10 cellular contexts compared by ENCODE assay signal in the genomic region with DNA sequence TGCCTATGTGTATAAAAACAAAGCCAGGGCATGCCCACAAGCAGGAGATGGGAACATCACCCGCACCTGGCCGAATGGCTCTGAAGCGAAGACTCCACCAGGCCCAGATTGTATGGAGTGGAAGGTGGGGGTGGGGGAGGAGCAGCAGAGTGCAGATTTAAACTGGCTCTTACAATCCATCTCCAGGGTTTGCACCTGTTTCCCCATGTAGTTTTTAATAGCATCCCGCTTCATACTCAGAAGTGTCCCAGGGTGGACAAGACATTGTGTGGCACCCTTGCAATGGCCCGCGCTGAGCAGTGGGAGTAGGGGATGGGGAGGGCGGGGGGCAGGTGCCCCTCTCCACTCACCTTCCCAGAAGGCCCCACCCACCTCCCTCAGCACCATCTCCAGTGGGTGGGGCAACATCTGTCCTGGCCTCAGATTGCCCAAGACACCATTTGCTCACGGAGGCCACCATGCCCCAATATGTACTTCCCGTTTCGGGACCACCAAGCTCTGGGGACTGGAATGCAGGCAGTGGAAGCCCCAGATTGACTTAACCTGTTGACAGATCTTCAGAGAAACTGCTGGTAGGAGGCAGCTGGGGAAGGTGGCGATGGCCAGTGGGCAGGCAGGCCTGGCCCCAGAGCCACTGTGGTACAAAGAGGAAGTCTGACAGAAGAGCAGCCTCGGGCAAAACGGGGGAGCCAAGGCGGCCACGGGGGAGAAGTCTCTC. TPM values are rescaled to one million over a fixed set of nuclear protein-coding genes. Genes with fewer than 3 reads are reported as not detected.
A peak's percentile ranks its signal among the peaks of the same experiment; 100 is the strongest.
DNase-seq lines count a peak whose midpoint lies in the region; ATAC-seq and TF ChIP-seq lines count a peak whose summit lies in the region.
"Had no signal": no experiment of that assay in that cellular context is flagged by ENCODE, and none has a peak within 500 bp of the region (broad histone marks: within the 10 kb centered on the region; RNA-seq: fewer than 3 reads in every experiment).

No MANE protein-coding gene starts in this region.

- DNase-seq in breast epithelium (ENCODE audit: low spot score in 2 of 2) (no peak), MCF 10A (ENCODE audit: unreplicated experiment) (no peak), WTC11 (ENCODE audit: low spot score) (no peak), left ventricle myocardium superior (peak; percentile 45), transverse colon (no peak), SJCRH30 (no peak)
- no peak for DNase-seq in activated effector memory CD4-positive, alpha-beta T cell treated with Interleukin-2 at 50 U/mL for 16 hours

- intact Hi-C loops in breast epithelium (cut with DNase I; ENCODE audit: low total_unique reads), result no loop called here
- intact Hi-C loops in MCF 10A (cut with micrococcal nuclease), result no loop called here
- intact Hi-C loops in left ventricle myocardium superior (cut with micrococcal nuclease), result no loop called here
- intact Hi-C loops in transverse colon (cut with DNase I; ENCODE audit: low total_unique reads), result no loop called here

- CTCF ChIA-PET in MCF 10A (lab: Yijun Ruan, JAX), result interaction anchor here (0.7 kb wide), 1 partner anchor 10 kb away, joined by 3 read pairs; no protein-coding TSS in a partner anchor
- CTCF ChIA-PET in WTC11 (lab: Charles Lee), result no interaction called here

- H3K36me3 Mint-ChIP-seq in MCF 10A (ENCODE audit: insufficient read depth, unreplicated experiment), result no peaks in the 10 kb centered on the region
- H3K36me3 Mint-ChIP-seq in WTC11, result no peaks in the 10 kb centered on the region

- H3K27me3 Mint-ChIP-seq in MCF 10A (ENCODE audit: insufficient read depth, unreplicated experiment), result no peaks in the 10 kb centered on the region
- H3K27me3 Mint-ChIP-seq in WTC11 (ENCODE audit: low read depth), result no peaks in the 10 kb centered on the region

- H3K4me3 Mint-ChIP-seq in MCF 10A (ENCODE audit: unreplicated experiment) (no peak overlapping the region), WTC11 (no peak overlapping the region)

- peaks cover 14% of the 10 kb centered on the region in 2 donors for H3K4me1 ChIP-seq in breast epithelium
- H3K4me1 ChIP-seq in transverse colon, result peaks cover 56 to 75% (median 64%) of the 10 kb centered on the region in 4 donors
- no peaks in the 10 kb centered on the region; the same call in 1 of the 2 replicates for H3K4me1 ChIP-seq in SJCRH30

- H3K4me1 Mint-ChIP-seq in MCF 10A (ENCODE audit: insufficient read depth, unreplicated experiment) (no peaks in the 10 kb centered on the region), WTC11 (peaks cover 25% of the 10 kb centered on the region)

- TF ChIP-seq CTCF in breast epithelium (IDR thresholded peaks at IDR 0.05) (no peak), MCF 10A (IDR thresholded peaks at IDR 0.05; ENCODE audit: unreplicated experiment) (no peak), WTC11 (IDR thresholded peaks at IDR 0.05) (no peak), transverse colon (IDR thresholded peaks at IDR 0.05) (no peak)

- 81% methylated on average over 15 of the region's 15 CpGs; no CpG with 5 or more reads in 1 of the 2 donors for WGBS in transverse colon (ENCODE audit: low coverage in 1 of 2), 2 donors

- H3K27ac Mint-ChIP-seq in MCF 10A (ENCODE audit: low read depth, unreplicated experiment), result no peak overlapping the region
- no peak overlapping the region for H3K27ac Mint-ChIP-seq in WTC11

- TF ChIP-seq EP300 in transverse colon (IDR thresholded peaks at IDR 0.05; ENCODE audit: low read depth), result no peak

- BruUV-seq in MCF 10A (replicated peaks; lab: Mats Ljungman, UMichigan), result no TSS peak

- H3K9me3 ChIP-seq in breast epithelium (no peaks in the 10 kb centered on the region), transverse colon (no peaks in the 10 kb centered on the region), SJCRH30 (replicated peaks) (no peaks in the 10 kb centered on the region)
- H3K9me3 ChIP-seq: ascending aorta had no signal

- H3K4me3 ChIP-seq in breast epithelium, result no peak overlapping the region
- H3K4me3 ChIP-seq in transverse colon, result no peak overlapping the region
- no peak overlapping the region for H3K4me3 ChIP-seq in SJCRH30
- H3K4me3 ChIP-seq: ascending aorta had no signal

- H3K27me3 ChIP-seq in breast epithelium, result no peaks in the 10 kb centered on the region
- no peaks in the 10 kb centered on the region for H3K27me3 ChIP-seq in transverse colon
- H3K27me3 ChIP-seq in SJCRH30, result no peaks in the 10 kb centered on the region
- H3K27me3 ChIP-seq: ascending aorta had no signal

- in situ Hi-C loops in transverse colon (cut with MboI; ENCODE audit: low pct_ligation_motif_present in 1 of 4, low pct_unique_long_range_greater_than_20kb in 1 of 4, low sequenced_read_pairs in 3 of 4), result no loop called here

- H3K27ac ChIP-seq in breast epithelium (peak overlapping the region; percentile 75), transverse colon (peak overlapping the region; percentile 83 to 91 (median 84)), SJCRH30 (no peak overlapping the region)
- H3K27ac ChIP-seq: VCaP had no signal

- H3K9me3 Mint-ChIP-seq in MCF 10A (ENCODE audit: unreplicated experiment), result no peaks in the 10 kb centered on the region
- H3K9me3 Mint-ChIP-seq in WTC11, result no peaks in the 10 kb centered on the region

- TF ChIP-seq POLR2A in breast epithelium (IDR thresholded peaks at IDR 0.05) (no peak), transverse colon (IDR thresholded peaks at IDR 0.05) (no peak)

- no peaks in the 10 kb centered on the region for H3K36me3 ChIP-seq in breast epithelium
- no peaks in the 10 kb centered on the region for H3K36me3 ChIP-seq in transverse colon
- H3K36me3 ChIP-seq in SJCRH30, result no peaks in the 10 kb centered on the region

- no peak for ATAC-seq in WTC11
- ATAC-seq in left ventricle myocardium superior, result no peak
- ATAC-seq in GM21360 (IDR thresholded peaks at IDR 0.05; ENCODE audit: unreplicated experiment), result no peak

- POLR2A ChIA-PET in MCF 10A (lab: Yijun Ruan, JAX), result no interaction called here
- POLR2A ChIA-PET in WTC11 (lab: Charles Lee), result no interaction called here

TF ChIP-seq in WTC11, 78 proteins besides CTCF, POLR2A, EP300 and RAD21:
- TF ChIP-seq OVOL2 (CRISPR knock-in tag; IDR thresholded peaks at IDR 0.05; ENCODE audit: borderline replicate concordance), result no peak
- TF ChIP-seq PRDM15 (CRISPR knock-in tag; IDR thresholded peaks at IDR 0.05), result 0 out of 2 replicates have a peak, but pooled peaks have one; percentile 29
- no peak for TF ChIP-seq ZNF416 (CRISPR knock-in tag; IDR thresholded peaks at IDR 0.05)
TF ChIP-seq in WTC11: peak in this region for 1.

RNA-seq across cellular contexts. Expression of gene VSIR, which starts 23.0 kb away (rescaled TPM):
- total RNA-seq in breast epithelium (10 to 100 TPM; 33.4 to 58.7 (median 34.7) TPM), MCF 10A (2022) (3.6 and 7.0 TPM in 2 replicates), WTC11 (2021) (0.74 to 1.3 TPM (median 0.78 TPM) in 3 replicates), left ventricle myocardium superior (127 TPM), transverse colon (10 to 100 TPM; 54.3 to 77.0 (median 61.6) TPM)
- 2.6 and 3.4 TPM in 2 replicates for total RNA-seq in SJCRH30 (2014; rRNA removed; shearing (Covaris generic))

RNA-seq across cellular contexts. Expression of gene C10orf105, which starts 30.7 kb away (rescaled TPM):
- total RNA-seq in breast epithelium, result under 1 TPM in 2 of 3 donors, not detected in 1; under 0.01 to 0.29 TPM
- not detected in 2 replicates for total RNA-seq in MCF 10A (2022)
- 0.48 to 0.99 TPM (median 0.85 TPM) in 3 replicates for total RNA-seq in WTC11 (2021)
- total RNA-seq in left ventricle myocardium superior, result 0.07 TPM
- under 1 TPM in 1 of 4 donors, not detected in 3; 0.16 TPM for total RNA-seq in transverse colon
- not detected in 2 replicates for total RNA-seq in SJCRH30 (2014; rRNA removed; shearing (Covaris generic))
- total RNA-seq: ascending aorta had no signal
